8 cellular contexts compared by ENCODE assay signal in the genomic region with DNA sequence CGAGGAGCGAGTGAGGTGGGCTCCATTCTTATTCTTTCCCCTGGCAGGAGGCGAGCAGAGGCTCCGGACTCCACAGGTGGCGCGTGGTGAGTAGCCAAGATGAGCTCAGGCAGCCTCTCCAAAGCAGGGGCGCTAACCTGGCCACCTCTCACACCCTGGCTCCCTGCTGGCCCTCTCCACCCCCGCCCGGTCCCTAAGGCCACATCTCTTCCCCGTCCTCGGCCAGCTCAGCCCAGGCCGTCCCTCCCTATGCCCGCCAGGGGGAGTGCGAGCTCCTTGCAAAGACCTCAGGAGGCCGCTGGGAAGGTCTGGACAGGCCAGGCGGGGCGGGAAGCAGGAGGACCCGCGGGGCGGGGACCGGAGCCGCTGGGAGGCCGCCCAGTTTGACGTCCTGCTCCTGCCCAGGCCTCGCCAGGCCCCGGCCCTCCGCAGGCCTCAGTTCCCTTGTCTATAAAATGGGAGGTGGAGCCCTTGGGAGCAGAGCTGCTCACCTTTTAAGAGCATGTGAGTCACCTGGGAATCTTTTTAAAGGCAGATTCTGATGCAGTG. TPM values are rescaled to one million over a fixed set of nuclear protein-coding genes. Genes with fewer than 3 reads are reported as not detected.
DNase-seq lines count a peak whose midpoint lies in the region; ATAC-seq and TF ChIP-seq lines count a peak whose summit lies in the region.

No MANE protein-coding gene starts in this region.

- H3K4me1 ChIP-seq in gastroesophageal sphincter: peaks cover 0 to 25% (median 7%) of the 10 kb centered on the region in 3 donors
- H3K4me1 ChIP-seq in ovary (ENCODE audit: insufficient read depth): no peaks in the 10 kb centered on the region
- H3K4me1 ChIP-seq in thyroid gland: peaks cover 0 to 18% of the 10 kb centered on the region in 2 donors

- WGBS in gastroesophageal sphincter (ENCODE audit: low coverage in 1 of 2), 2 donors: no CpG with 5 or more reads among the region's 27 CpGs
- 2 to 3% (median 3%) methylated on average over 13 to 27 of the region's 27 CpGs for WGBS in ovary, 3 donors
- WGBS in thyroid gland, 2 donors: 0 to 2% methylated on average over 2 to 7 of the region's 27 CpGs

- no peaks in the 10 kb centered on the region for H3K27me3 ChIP-seq in gastroesophageal sphincter
- H3K27me3 ChIP-seq in ovary: no peaks in the 10 kb centered on the region
- H3K27me3 ChIP-seq in thyroid gland: no peaks in the 10 kb centered on the region

- DNase-seq in D341Med (ENCODE audit: low spot score) (peak; percentile 91), LNCaP clone FGC (ENCODE audit: low read depth) (peak; percentile 92), RPMI8226 (peak; percentile 93), ovary (peak; percentile 93 to 96 (median 95)), thyroid gland (peak; percentile 98 to 99)
- peak; percentile 25 for DNase-seq in activated effector memory CD4-positive, alpha-beta T cell treated with Interleukin-2 at 50 U/mL for 16 hours

- H3K27ac ChIP-seq in gastroesophageal sphincter (peak overlapping the region in 1 of 4 donors; percentile 45), ovary (no peak overlapping the region), thyroid gland (no peak overlapping the region)

- H3K36me3 ChIP-seq in gastroesophageal sphincter (no peaks in the 10 kb centered on the region), ovary (no peaks in the 10 kb centered on the region), thyroid gland (no peaks in the 10 kb centered on the region)

- H3K4me3 ChIP-seq in LNCaP clone FGC (ENCODE audit: low read depth, low read length): peak overlapping the region; percentile 13; the same call in 1 of the 2 replicates
- peak overlapping the region in 1 of 2 donors; percentile 37 for H3K4me3 ChIP-seq in gastroesophageal sphincter
- H3K4me3 ChIP-seq in ovary: no peak overlapping the region
- H3K4me3 ChIP-seq in thyroid gland (replicated peaks in 1 of 3): peak overlapping the region in 1 of 3 donors; percentile 17

- intact Hi-C loops in ovary (cut with DNase I) (loop anchor here (5.0 to 10.0 kb wide), 6 partner anchors 136 to 471 kb away; no protein-coding TSS in a partner anchor), thyroid gland (cut with DNase I) (loop anchor here (10.0 kb wide), 1 partner anchor 319 kb away; no protein-coding TSS in a partner anchor)

- H3K9me3 ChIP-seq in gastroesophageal sphincter (no peaks in the 10 kb centered on the region), ovary (no peaks in the 10 kb centered on the region), thyroid gland (no peaks in the 10 kb centered on the region)

- TF ChIP-seq CTCF in LNCaP clone FGC (IDR thresholded peaks at IDR 0.05; ENCODE audit: control insufficient read depth, extremely low read depth, insufficient read depth): peak; percentile 99
- TF ChIP-seq CTCF in gastroesophageal sphincter (IDR thresholded peaks at IDR 0.05): peak in 3 of 4 experiments; percentile 93 to 98 (median 97)
- peak; percentile 93 to 97 (median 95) for TF ChIP-seq CTCF in ovary (IDR thresholded peaks at IDR 0.05)
- peak; percentile 81 to 99 (median 92) for TF ChIP-seq CTCF in thyroid gland (IDR thresholded peaks at IDR 0.05)

- peak; percentile 77 for ATAC-seq in GM21619 (IDR thresholded peaks at IDR 0.05; ENCODE audit: unreplicated experiment)
- peak; percentile 96 for ATAC-seq in gastroesophageal sphincter

- TF ChIP-seq POLR2A in gastroesophageal sphincter (IDR thresholded peaks at IDR 0.05): no peak
- TF ChIP-seq POLR2A in ovary (IDR thresholded peaks at IDR 0.05): no peak
- peak in 1 of 2 donors; percentile 27 for TF ChIP-seq POLR2A in thyroid gland (IDR thresholded peaks at IDR 0.05)

- no peak for TF ChIP-seq EP300 in gastroesophageal sphincter (IDR thresholded peaks at IDR 0.05)
- TF ChIP-seq EP300 in ovary (IDR thresholded peaks at IDR 0.05): no peak

RNA-seq across cellular contexts. Expression of gene GGTA1, which starts 46.3 kb away (rescaled TPM):
- total RNA-seq in gastroesophageal sphincter (10 to 100 TPM in 1 of 4 donors, 1 to 10 TPM in 3; 5.1 to 22.2 (median 7.2) TPM), ovary (1 to 10 TPM in 6 of 7 donors, under 1 TPM in 1; 0.38 to 3.2 (median 2.2) TPM), thyroid gland (10 to 100 TPM in 2 of 4 donors, 1 to 10 TPM in 2; 5.5 to 18.4 (median 7.9) TPM)
- polyA plus RNA-seq in ovary: 10 to 100 TPM in 1 of 2 donors, 1 to 10 TPM in 1; 3.7 to 33.1 TPM

Comparison
In these comparisons a context has a peak if more than half of its experiments do, and no peak if none do; other contexts are left out.
1. DNase-seq: peak in every context shown above with its lines; median percentile 98 in thyroid gland; 95 in ovary; 93 in RPMI8226; 92 in LNCaP clone FGC; 91 in D341Med; 25 in activated effector memory CD4-positive, alpha-beta T cell treated with Interleukin-2 at 50 U/mL for 16 hours.